ENCODE assay signal across 18 cellular contexts in genomic region chrX:150408007-150408406, GRCh38.
"Had no signal": no experiment of that assay in that cellular context is flagged by ENCODE, and none has a peak within 500 bp of the region (broad histone marks: within the 10 kb centered on the region; RNA-seq: fewer than 3 reads in every experiment).

No MANE protein-coding gene starts in this region.

- DNase-seq: naive thymus-derived CD8-positive, alpha-beta T cell; nephron progenitor cell; nucleus accumbens; psoas muscle; right cardiac atrium; right lobe of liver; sigmoid colon; small intestine; stimulated activated CD4-positive, alpha-beta T cell treated with anti-CD3 and anti-CD28 coated beads, Interleukin-15, amount 100 ng/mL, for 24 hours; stimulated activated CD4-positive, alpha-beta T cell treated with anti-CD3 and anti-CD28 coated beads, Interleukin-2, amount 100 ng/mL, for 24 hours; stimulated activated CD4-positive, alpha-beta T cell treated with anti-CD3 and anti-CD28 coated beads, Interleukin-2, amount 100 ng/mL, for 48 hours; stimulated activated CD4-positive, alpha-beta T cell treated with anti-CD3 and anti-CD28 coated beads, Interleukin-4, amount 100 ng/mL, for 24 hours; stimulated activated naive B cell treated with anti-CD40 and anti-IgM and Interleukin-4, amounts not matched to agents 10 μg/mL and 1 μg/mL and 100 μg/mL, for 72 hours; stimulated activated naive CD4-positive, alpha-beta T cell treated with Interleukin-2 at 50 U/mL for 16 hours; stomach; thyroid gland; trophoblast cell; upper lobe of left lung had no signal
